ENCODE assay signal across 19 cellular contexts in the genomic region with DNA sequence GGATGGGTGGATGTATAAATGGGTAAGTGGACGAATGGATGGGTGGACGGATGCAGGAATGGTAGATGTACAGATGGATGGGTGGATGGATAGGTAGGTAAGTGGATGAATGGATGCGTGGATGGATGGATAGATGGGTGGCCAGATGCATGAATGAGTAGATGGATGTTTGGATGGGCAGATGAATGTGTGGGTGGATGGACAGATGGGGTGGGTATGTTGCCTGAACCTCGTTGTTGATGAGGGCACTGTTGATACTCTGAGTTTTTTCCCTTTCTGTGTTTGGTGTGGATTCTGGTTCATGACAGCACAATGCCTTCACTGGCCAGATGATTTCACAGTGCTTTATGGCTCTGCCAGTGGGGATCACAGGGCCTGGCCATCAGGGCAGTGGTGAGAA.
A peak's percentile ranks its signal among the peaks of the same experiment; 100 is the strongest.
DNase-seq lines count a peak whose midpoint lies in the region; ATAC-seq, FAIRE-seq and TF ChIP-seq lines count a peak whose summit lies in the region.
"Had no signal": no experiment of that assay in that cellular context is flagged by ENCODE, and none has a peak within 500 bp of the region (broad histone marks: within the 10 kb centered on the region; RNA-seq: fewer than 3 reads in every experiment).

No MANE protein-coding gene starts in this region.

- H3T11ph ChIP-seq in H9 (ENCODE audit: low read length), result no peak overlapping the region

- no peaks in the 10 kb centered on the region for H3K9me1 ChIP-seq in K562 (ENCODE audit: control insufficient read depth, insufficient read depth, low read length)

- no peak for ATAC-seq in K562
- ATAC-seq in GM21825 (IDR thresholded peaks at IDR 0.05; ENCODE audit: unreplicated experiment), result no peak
- ATAC-seq: HepG2 had no signal

- H4K20me1 ChIP-seq in H9 (ENCODE audit: control insufficient read depth, insufficient read depth, insufficient read length), result no peaks in the 10 kb centered on the region
- H4K20me1 ChIP-seq in K562 (replicated peaks; ENCODE audit: control insufficient read depth, insufficient read depth, low read length), result no peaks in the 10 kb centered on the region

- H3K4ac ChIP-seq in H9 (ENCODE audit: low read depth, low read length), result no peak overlapping the region

- H3K56ac ChIP-seq in H9 (ENCODE audit: insufficient read length, low read depth, low read length), result no peak overlapping the region

- H2AFZ ChIP-seq in H9 (ENCODE audit: low read length) (no peak overlapping the region), K562 (ENCODE audit: low read depth, low read length) (no peak overlapping the region)
- H2AFZ ChIP-seq: GM23248 had no signal

- DNase-seq in H9, result peak; percentile 4
- no peak for DNase-seq in K562 (ENCODE audit: extremely low read depth in 1 of 4, low spot score in 3 of 4)
- no peak for DNase-seq in neural crest cell (ENCODE audit: low read depth, low spot score)
- peak; percentile 8 for DNase-seq in type B pancreatic cell (ENCODE audit: extremely low spot score, unreplicated experiment)
- DNase-seq in HEK293T (ENCODE audit: extremely low spot score), result no peak
- no peak for DNase-seq in DMS79 (lab: John Stamatoyannopoulos, UW)
- DNase-seq in SKM-1 (lab: John Stamatoyannopoulos, UW; ENCODE audit: unreplicated experiment), result no peak
- DNase-seq: BE2C; CD4-positive, alpha-beta memory T cell; GM23248; HFFc6; MM.1S; NCI-H1092 treated with DMSO at 0.1 percent for 48 hours; NCI-H1694 treated with DMSO at 0.1 percent for 48 hours; NCI-H526 treated with DMSO at 0.1 percent for 48 hours; SHP77; SK-N-SH had no signal

- CTCF ChIA-PET in K562 (lab: Yijun Ruan, JAX; ENCODE audit: low intra/inter-chr PET ratio), result no interaction called here
- CTCF ChIA-PET in HEK293T (lab: Yijun Ruan, JAX), result no interaction called here

- no peak for TF ChIP-seq EP300 in K562 (IDR thresholded peaks at IDR 0.05; ENCODE audit: low read length)

- no peak overlapping the region for H4K5ac ChIP-seq in H9 (ENCODE audit: insufficient read length, low read depth, low read length)

- H4K8ac ChIP-seq in H9 (replicated peaks; ENCODE audit: insufficient read length, low read depth, low read length), result no peak overlapping the region

- H3K4me2 ChIP-seq in H9 (ENCODE audit: insufficient read depth, insufficient read length, low read length), result no peak overlapping the region
- H3K4me2 ChIP-seq in K562 (ENCODE audit: insufficient read depth, low read length), result no peak overlapping the region
- H3K4me2 ChIP-seq: SK-N-SH had no signal

- H3K27me3 ChIP-seq in H9 (ENCODE audit: insufficient read depth, low read length), result no peaks in the 10 kb centered on the region
- peaks cover 4 to 19% of the 10 kb centered on the region in 2 experiments; a peak in 4 of 5 replicates for H3K27me3 ChIP-seq in K562 (ENCODE audit: control insufficient read depth in 2 of 2, insufficient read depth in 2 of 2, low read length in 2 of 2)
- H3K27me3 ChIP-seq: BE2C had no signal

- H3K27me3 Mint-ChIP-seq in H9 (ENCODE audit: low read depth), result peaks cover 23% of the 10 kb centered on the region
- no peaks in the 10 kb centered on the region for H3K27me3 Mint-ChIP-seq in neural crest cell (ENCODE audit: low read depth)
- H3K27me3 Mint-ChIP-seq in type B pancreatic cell, result peaks cover 7% of the 10 kb centered on the region
- H3K27me3 Mint-ChIP-seq: CD4-positive, alpha-beta memory T cell had no signal

- no peak overlapping the region for H2BK20ac ChIP-seq in H9 (ENCODE audit: low read depth, low read length, poor library complexity, severe bottlenecking)

- H3K18ac ChIP-seq in H9 (ENCODE audit: insufficient read length, low read depth, low read length), result no peak overlapping the region

- H3K36me3 ChIP-seq in K562 (ENCODE audit: control insufficient read depth, insufficient read depth, low read length), result no peaks in the 10 kb centered on the region
- H3K36me3 ChIP-seq: BE2C had no signal

- H3K9me3 Mint-ChIP-seq in H9, result peaks cover 2 to 3% of the 10 kb centered on the region in 2 experiments; a peak in 3 of 5 replicates
- H3K9me3 Mint-ChIP-seq in neural crest cell, result peaks cover 9% of the 10 kb centered on the region
- H3K9me3 Mint-ChIP-seq in type B pancreatic cell, result no peaks in the 10 kb centered on the region
- H3K9me3 Mint-ChIP-seq: CD4-positive, alpha-beta memory T cell had no signal

- intact Hi-C loops in K562 (cut with micrococcal nuclease), result no loop called here

- FAIRE-seq in K562 (lab: Jason Lieb, UNC), result no peak
- FAIRE-seq: HepG2 had no signal

- H4K91ac ChIP-seq in H9 (ENCODE audit: insufficient read length, low read depth, low read length), result no peak overlapping the region

- in situ Hi-C loops in K562 (cut with MboI), result no loop called here

- BruUV-seq in K562 (replicated peaks; lab: Mats Ljungman, UMichigan), result no TSS peak

- TF ChIP-seq CTCF in H9 (conservative IDR thresholded peaks at IDR 0.05) (no peak), K562 (IDR thresholded peaks at IDR 0.05 in 2 of 3, conservative IDR thresholded peaks at IDR 0.05 in 1 of 3; ENCODE audit: insufficient read depth in 2 of 3, low read depth in 1 of 3, low read length in 3 of 3) (no peak), neural crest cell (conservative IDR thresholded peaks at IDR 0.05) (no peak), type B pancreatic cell (conservative IDR thresholded peaks at IDR 0.05) (no peak)

- no peak overlapping the region for H3K14ac ChIP-seq in H9 (ENCODE audit: insufficient read depth, low read length)

- H2BK5ac ChIP-seq in H9 (ENCODE audit: insufficient read length, low read length), result no peak overlapping the region

- no peak overlapping the region for H3K4me3 ChIP-seq in K562
- H3K4me3 ChIP-seq: GM23248 had no signal

- H2AK5ac ChIP-seq in H9 (ENCODE audit: insufficient read length, low read length), result no peak overlapping the region

- no peak overlapping the region for H3K23ac ChIP-seq in H9 (ENCODE audit: insufficient read length, low read depth, low read length)

- H3K4me1 Mint-ChIP-seq in H9 (peaks cover 14 to 19% of the 10 kb centered on the region in 2 experiments), neural crest cell (peaks cover 6% of the 10 kb centered on the region), type B pancreatic cell (ENCODE audit: unreplicated experiment) (peaks cover 15% of the 10 kb centered on the region)

- no peak overlapping the region for H3K4me3 Mint-ChIP-seq in H9
- H3K4me3 Mint-ChIP-seq in neural crest cell, result no peak overlapping the region
- H3K4me3 Mint-ChIP-seq in type B pancreatic cell, result no peak overlapping the region
- H3K4me3 Mint-ChIP-seq: CD4-positive, alpha-beta memory T cell; HFFc6 had no signal

- H3K79me1 ChIP-seq in H9 (ENCODE audit: insufficient read depth, low read depth, low read length, poor library complexity, severe bottlenecking), result no peaks in the 10 kb centered on the region

- H3K9ac ChIP-seq in H9 (ENCODE audit: extremely low read depth, insufficient read length, low read length) (no peak overlapping the region), K562 (ENCODE audit: insufficient read depth in 1 of 2, low read depth in 2 of 2, low read length in 2 of 2) (no peak overlapping the region)
- H3K9ac ChIP-seq: SK-N-SH had no signal

- no peaks in the 10 kb centered on the region for H3K9me3 ChIP-seq in H9 (ENCODE audit: control insufficient read depth, low read depth, low read length)
- H3K9me3 ChIP-seq in K562 (replicated peaks; ENCODE audit: control insufficient read depth, insufficient read depth, low read depth, low read length), result no peaks in the 10 kb centered on the region
- H3K9me3 ChIP-seq: BE2C, SK-N-SH had no signal

- H3K36me3 Mint-ChIP-seq in H9 (ENCODE audit: insufficient read depth in 1 of 3, low read depth in 3 of 3) (no peaks in the 10 kb centered on the region), neural crest cell (ENCODE audit: low read depth) (no peaks in the 10 kb centered on the region), type B pancreatic cell (no peaks in the 10 kb centered on the region)

- no peak for TF ChIP-seq POLR2A in K562 (conservative IDR thresholded peaks at IDR 0.05)

- H3K27ac ChIP-seq in H9 (ENCODE audit: insufficient read length, low read depth, low read length) (no peak overlapping the region), K562 (ENCODE audit: extremely low read depth, low read depth, low read length) (no peak overlapping the region)

- 100% methylated on average over 2 of the region's 4 CpGs for WGBS in H9 (ENCODE audit: extremely low coverage, insufficient read length, low lambda C conversion rate)
- WGBS in K562 (ENCODE audit: insufficient coverage, low coverage, missing lambda C conversion rate), result 6% methylated on average over 4 of the region's 4 CpGs

- H2BK15ac ChIP-seq in H9 (ENCODE audit: low read depth, low read length), result no peak overlapping the region

- H3K4me1 ChIP-seq in H9 (ENCODE audit: insufficient read depth, low read length) (no peaks in the 10 kb centered on the region), K562 (replicated peaks in 1 of 2; ENCODE audit: control insufficient read depth in 2 of 2, insufficient read depth in 2 of 2, low read length in 2 of 2) (no peaks in the 10 kb centered on the region; a peak in 1 of 5 replicates)

- POLR2A ChIA-PET in K562 (lab: Yijun Ruan, JAX) (no interaction called here), HEK293T (lab: Yijun Ruan, JAX) (no interaction called here)

- no peak overlapping the region for H2BK120ac ChIP-seq in H9 (ENCODE audit: low read depth, low read length, poor library complexity, severe bottlenecking)

- H2BK12ac ChIP-seq in H9 (ENCODE audit: insufficient read length, low read depth, low read length), result no peak overlapping the region

- no peak for TF ChIP-seq RAD21 in K562 (CRISPR knock-in tag; conservative IDR thresholded peaks at IDR 0.05 in 1 of 2, IDR thresholded peaks at IDR 0.05 in 1 of 2)

- H3K23me2 ChIP-seq in H9 (ENCODE audit: insufficient read length, low read depth, low read length, poor library complexity, severe bottlenecking), result no peaks in the 10 kb centered on the region

- H3K79me2 ChIP-seq in H9 (ENCODE audit: insufficient read depth, low read length), result no peaks in the 10 kb centered on the region
- no peaks in the 10 kb centered on the region for H3K79me2 ChIP-seq in K562 (ENCODE audit: control insufficient read depth, insufficient read depth, low read length)

- H3K27ac Mint-ChIP-seq in H9 (no peak overlapping the region), neural crest cell (ENCODE audit: unreplicated experiment) (peak overlapping the region; percentile 35), type B pancreatic cell (no peak overlapping the region)
- H3K27ac Mint-ChIP-seq: CD4-positive, alpha-beta memory T cell; HFFc6 had no signal

TF ChIP-seq in K562, 482 proteins besides CTCF, POLR2A, EP300 and RAD21:
- no peak for TF ChIP-seq IRF2 (CRISPR knock-in tag; IDR thresholded peaks at IDR 0.05)
- TF ChIP-seq CREBBP (IDR thresholded peaks at IDR 0.05; ENCODE audit: low read depth, low read length), result peak; percentile 28

TF ChIP-seq in HEK293T, 16 proteins besides CTCF, POLR2A, EP300 and RAD21 (continues in another document):
- TF ChIP-seq ELF4 (IDR thresholded peaks at IDR 0.05) (no peak), TARDBP (IDR thresholded peaks at IDR 0.05) (no peak), FOXA1 (IDR thresholded peaks at IDR 0.05) (no peak), SUZ12 (IDR thresholded peaks at IDR 0.05) (no peak), LEF1 (IDR thresholded peaks at IDR 0.05; ENCODE audit: borderline replicate concordance) (no peak), FOXM1 (IDR thresholded peaks at IDR 0.05; ENCODE audit: borderline replicate concordance) (no peak)

Comparison
In these comparisons a context has a peak if more than half of its experiments do, and no peak if none do; other contexts are left out.
1. DNase-seq: peak in H9 (single experiment) and type B pancreatic cell (single experiment); none in K562 (0 of 4), neural crest cell (single experiment), HEK293T (single experiment), DMS79 (single experiment) and SKM-1 (single experiment).